12 cellular contexts compared by ENCODE assay signal in genomic region chr20:16562259-16562658, GRCh38. TPM values are rescaled to one million over a fixed set of nuclear protein-coding genes. Genes with fewer than 3 reads are reported as not detected.
A peak's percentile ranks its signal among the peaks of the same experiment; 100 is the strongest.
DNase-seq lines count a peak whose midpoint lies in the region; ATAC-seq and TF ChIP-seq lines count a peak whose summit lies in the region.
"Had no signal": no experiment of that assay in that cellular context is flagged by ENCODE, and none has a peak within 500 bp of the region (broad histone marks: within the 10 kb centered on the region; RNA-seq: fewer than 3 reads in every experiment).

No MANE protein-coding gene starts in this region.

- no peaks in the 10 kb centered on the region for H3K9me3 ChIP-seq in left lung

- in situ Hi-C loops in brain microvascular endothelial cell (cut with HindIII; ENCODE audit: low pct_ligation_motif_present, low sequenced_read_pairs): no loop called here

- no peaks in the 10 kb centered on the region for H3K4me1 ChIP-seq in left lung

- ATAC-seq in left lung: peak; percentile 16
- ATAC-seq: HCT116 had no signal

- intact Hi-C loops in left lung (cut with DNase I): no loop called here

- DNase-seq in LNCaP clone FGC (ENCODE audit: low read depth): peak; percentile 13
- DNase-seq in epithelial cell of esophagus (ENCODE audit: low read depth): peak; percentile 19
- no peak for DNase-seq in left lung
- DNase-seq in renal cortical epithelial cell (ENCODE audit: low read depth): peak; percentile 51
- no peak for DNase-seq in retina
- DNase-seq in brain microvascular endothelial cell: no peak
- DNase-seq in T1000 (lab: John Stamatoyannopoulos, UW): no peak
- DNase-seq: C1 segment of cervical spinal cord; Calu3; CD4-positive, alpha-beta T cell; DMS 273 treated with DMSO at 0.1 percent for 48 hours had no signal

- H3K36me3 ChIP-seq in left lung: no peaks in the 10 kb centered on the region
- no peaks in the 10 kb centered on the region for H3K36me3 ChIP-seq in brain microvascular endothelial cell (replicated peaks)

- TF ChIP-seq CTCF in LNCaP clone FGC (IDR thresholded peaks at IDR 0.05; ENCODE audit: control insufficient read depth, extremely low read depth, insufficient read depth) (no peak), epithelial cell of esophagus (IDR thresholded peaks at IDR 0.05; ENCODE audit: insufficient read depth, low read depth, low read length, missing control alignments) (no peak), left lung (IDR thresholded peaks at IDR 0.05) (no peak), brain microvascular endothelial cell (IDR thresholded peaks at IDR 0.05; ENCODE audit: low read depth, low read length, missing control alignments) (no peak)

- no peak overlapping the region for H3K4me3 ChIP-seq in LNCaP clone FGC (ENCODE audit: low read depth, low read length)
- no peak overlapping the region for H3K4me3 ChIP-seq in epithelial cell of esophagus (ENCODE audit: low read length)
- H3K4me3 ChIP-seq in left lung: no peak overlapping the region
- H3K4me3 ChIP-seq in brain microvascular endothelial cell (ENCODE audit: low read depth, low read length): no peak overlapping the region

- H3K27me3 ChIP-seq in left lung (no peaks in the 10 kb centered on the region), brain microvascular endothelial cell (replicated peaks) (no peaks in the 10 kb centered on the region)

- H3K27ac ChIP-seq in left lung (no peak overlapping the region), brain microvascular endothelial cell (no peak overlapping the region)

RNA-seq across cellular contexts. Expression of gene KIF16B, which starts 11.0 kb away (rescaled TPM):
- total RNA-seq in left lung (10 to 100 TPM; 17.7 to 23.8 TPM), renal cortical epithelial cell (9.6 and 18.6 TPM in 2 replicates)

Comparison
In these comparisons a context has a peak if more than half of its experiments do, and no peak if none do; other contexts are left out.
1. DNase-seq: peak in LNCaP clone FGC (single experiment), epithelial cell of esophagus (single experiment) and renal cortical epithelial cell (single experiment); none in left lung (0 of 2), retina (single experiment), brain microvascular endothelial cell (single experiment) and T1000 (single experiment).